Comparison of ENCODE assay signal across 11 cellular contexts in genomic region chr21:45104560-45104959, GRCh38. TPM values are rescaled to one million over a fixed set of nuclear protein-coding genes. Genes with fewer than 3 reads are reported as not detected.
DNase-seq lines count a peak whose midpoint lies in the region; ATAC-seq, FAIRE-seq and TF ChIP-seq lines count a peak whose summit lies in the region.
"Had no signal": no experiment of that assay in that cellular context is flagged by ENCODE, and none has a peak within 500 bp of the region (broad histone marks: within the 10 kb centered on the region; RNA-seq: fewer than 3 reads in every experiment).

No MANE protein-coding gene starts in this region.

- POLR2A ChIA-PET in Caco-2 (lab: Charles Lee): no interaction called here

- TF ChIP-seq POLR2A in gastrocnemius medialis (IDR thresholded peaks at IDR 0.05): no peak

- H3K4me3 ChIP-seq in gastrocnemius medialis (no peak overlapping the region), Caco-2 (ENCODE audit: low read depth, low read length) (no peak overlapping the region)
- H3K4me3 ChIP-seq: esophagus squamous epithelium had no signal

- no peaks in the 10 kb centered on the region for H3K9me3 ChIP-seq in gastrocnemius medialis
- no peaks in the 10 kb centered on the region for H3K9me3 ChIP-seq in Caco-2
- H3K9me3 ChIP-seq: esophagus squamous epithelium had no signal

- CTCF ChIA-PET in Caco-2 (lab: Charles Lee): no interaction called here

- TF ChIP-seq CTCF in chondrocyte (IDR thresholded peaks at IDR 0.05) (no peak), gastrocnemius medialis (IDR thresholded peaks at IDR 0.05 in 4 of 5, conservative IDR thresholded peaks at IDR 0.05 in 1 of 5) (no peak), Caco-2 (IDR thresholded peaks at IDR 0.05; ENCODE audit: insufficient read depth in 1 of 2, low read depth in 1 of 2, low read length in 1 of 2, severe bottlenecking in 1 of 2, unreplicated experiment in 1 of 2) (no peak)

- H3K36me3 ChIP-seq in gastrocnemius medialis (no peaks in the 10 kb centered on the region), Caco-2 (ENCODE audit: control insufficient read depth, insufficient read depth, low read length) (no peaks in the 10 kb centered on the region)
- H3K36me3 ChIP-seq: esophagus squamous epithelium had no signal

- H3K27me3 ChIP-seq in gastrocnemius medialis (no peaks in the 10 kb centered on the region), Caco-2 (replicated peaks; ENCODE audit: control insufficient read depth, insufficient read depth, low read length) (no peaks in the 10 kb centered on the region)
- H3K27me3 ChIP-seq: esophagus squamous epithelium had no signal

- no peaks in the 10 kb centered on the region for H3K9me3 Mint-ChIP-seq in chondrocyte (ENCODE audit: low read depth)
- H3K9me3 Mint-ChIP-seq in Caco-2 (ENCODE audit: unreplicated experiment): no peaks in the 10 kb centered on the region

- H3K27ac ChIP-seq in gastrocnemius medialis: peak overlapping the region in 1 of 4 donors; percentile 10
- H3K27ac ChIP-seq: esophagus squamous epithelium had no signal

- no peak for FAIRE-seq in frontal cortex (lab: Jason Lieb, UNC)
- FAIRE-seq: A204.1 had no signal

- peaks cover 76% of the 10 kb centered on the region for H3K4me1 Mint-ChIP-seq in chondrocyte (ENCODE audit: low read depth)
- H3K4me1 Mint-ChIP-seq in Caco-2 (ENCODE audit: low read depth, unreplicated experiment): no peaks in the 10 kb centered on the region

- H3K4me1 ChIP-seq in gastrocnemius medialis: peaks cover 46 to 54% of the 10 kb centered on the region in 2 donors
- no peaks in the 10 kb centered on the region for H3K4me1 ChIP-seq in Caco-2

- no TSS peak for BruUV-seq in Caco-2 (replicated peaks; lab: Mats Ljungman, UMichigan)

- in situ Hi-C loops in gastrocnemius medialis (cut with MboI; ENCODE audit: low sequenced_read_pairs in 4 of 4): no loop called here

- intact Hi-C loops in gastrocnemius medialis (cut with DNase I; ENCODE audit: low total_unique reads): no loop called here
- intact Hi-C loops in Caco-2 (cut with micrococcal nuclease; ENCODE audit: unreplicated experiment): no loop called here

- DNase-seq in NCI-H2196 (lab: John Stamatoyannopoulos, UW; ENCODE audit: unreplicated experiment) (peak; percentile 21), NCI-H2196 treated with DMSO at 0.1 percent for 48 hours (lab: John Stamatoyannopoulos, UW; ENCODE audit: unreplicated experiment) (no peak), NCI-H69 (lab: John Stamatoyannopoulos, UW) (peak; percentile 78), chondrocyte (ENCODE audit: low spot score) (no peak), gastrocnemius medialis (peak in 1 of 2 donors; percentile 32), frontal cortex (ENCODE audit: low spot score in 2 of 2) (no peak), Caco-2 (no peak)
- DNase-seq: activated CD8-positive, alpha-beta memory T cell treated with anti-CD3 and anti-CD28 coated beads, Interleukin-2, amount 50 U/mL, for 48 hours; esophagus squamous epithelium had no signal

- H3K27ac Mint-ChIP-seq in chondrocyte (ENCODE audit: unreplicated experiment) (peak overlapping the region; percentile 50), Caco-2 (ENCODE audit: unreplicated experiment) (no peak overlapping the region)

- H3K36me3 Mint-ChIP-seq in chondrocyte (ENCODE audit: low read depth) (peaks cover 1% of the 10 kb centered on the region), Caco-2 (ENCODE audit: insufficient read depth, unreplicated experiment) (no peaks in the 10 kb centered on the region)

- ATAC-seq in gastrocnemius medialis: peak; percentile 67 to 76
- ATAC-seq in GM18907 (IDR thresholded peaks at IDR 0.05; ENCODE audit: unreplicated experiment): no peak

- no peaks in the 10 kb centered on the region for H3K27me3 Mint-ChIP-seq in chondrocyte (ENCODE audit: low read depth)
- no peaks in the 10 kb centered on the region for H3K27me3 Mint-ChIP-seq in Caco-2 (ENCODE audit: insufficient read depth, unreplicated experiment)

- H3K4me3 Mint-ChIP-seq in chondrocyte (ENCODE audit: unreplicated experiment): no peak overlapping the region
- H3K4me3 Mint-ChIP-seq in Caco-2 (ENCODE audit: unreplicated experiment): no peak overlapping the region

RNA-seq across cellular contexts. Expression of gene ADARB1, which starts 30.2 kb away (rescaled TPM):
- 53.8 to 92.8 TPM (median 89.5 TPM) in 3 replicates for total RNA-seq in chondrocyte
- 10 to 100 TPM in 1 of 4 donors, 1 to 10 TPM in 3; 5.9 to 11.5 (median 6.9) TPM for total RNA-seq in gastrocnemius medialis
- total RNA-seq in frontal cortex: 19.2 TPM
- total RNA-seq in Caco-2 (2022): 25.4 and 25.8 TPM in 2 replicates

Comparison
In these comparisons a context has a peak if more than half of its experiments do, and no peak if none do; other contexts are left out.
1. DNase-seq: peak in NCI-H2196 (single experiment) and NCI-H69 (single experiment); none in NCI-H2196 treated with DMSO at 0.1 percent for 48 hours (single experiment), chondrocyte (single experiment), frontal cortex (0 of 2) and Caco-2 (0 of 2).